21 cellular contexts compared by ENCODE assay signal in genomic region chr3:117660941-117661635, GRCh38.
DNase-seq lines count a peak whose midpoint lies in the region; ATAC-seq and TF ChIP-seq lines count a peak whose summit lies in the region.
"Had no signal": no experiment of that assay in that cellular context is flagged by ENCODE, and none has a peak within 500 bp of the region (broad histone marks: within the 10 kb centered on the region; RNA-seq: fewer than 3 reads in every experiment).

No MANE protein-coding gene starts in this region.

- ATAC-seq in WTC11 (peak; percentile 56), GM21529 (IDR thresholded peaks at IDR 0.05; ENCODE audit: unreplicated experiment) (no peak), HG03439 (IDR thresholded peaks at IDR 0.05; ENCODE audit: unreplicated experiment) (no peak), GM21576 (IDR thresholded peaks at IDR 0.05; ENCODE audit: unreplicated experiment) (no peak)
- ATAC-seq: HepG2, lower lobe of right lung had no signal

- no peaks in the 10 kb centered on the region for H3K36me3 Mint-ChIP-seq in WTC11
- H3K36me3 Mint-ChIP-seq: CD4-positive, alpha-beta memory T cell; immature natural killer cell; naive B cell had no signal

- DNase-seq in HS-27A (ENCODE audit: low read depth) (peak; percentile 41), WTC11 (ENCODE audit: low spot score) (no peak), fibroblast of the conjunctiva (ENCODE audit: low read depth) (peak; percentile 34), SW 1271 (lab: John Stamatoyannopoulos, UW) (no peak)
- DNase-seq: activated CD4-positive, alpha-beta T cell treated with anti-CD3 and anti-CD28 coated beads for 1 hour; activated effector memory CD4-positive, alpha-beta T cell treated with Interleukin-2 at 50 U/mL for 16 hours; amniotic stem cell; CD4-positive, alpha-beta memory T cell; cortex of kidney; DMS53; immature natural killer cell; lower lobe of right lung; naive B cell; NCI-H2029; NCI-H510A treated with DMSO at 0.1 percent for 48 hours; SHP77; small intestine had no signal

- H3K27me3 Mint-ChIP-seq in WTC11 (ENCODE audit: low read depth) = no peaks in the 10 kb centered on the region
- H3K27me3 Mint-ChIP-seq: CD4-positive, alpha-beta memory T cell; naive B cell had no signal

- H3K27ac Mint-ChIP-seq in WTC11 = no peak overlapping the region
- H3K27ac Mint-ChIP-seq: CD4-positive, alpha-beta memory T cell; immature natural killer cell; naive B cell had no signal

- H3K4me1 Mint-ChIP-seq in WTC11 = peaks cover 11% of the 10 kb centered on the region
- H3K4me1 Mint-ChIP-seq: CD4-positive, alpha-beta memory T cell; immature natural killer cell; naive B cell had no signal

- no peaks in the 10 kb centered on the region for H3K9me3 Mint-ChIP-seq in WTC11
- H3K9me3 Mint-ChIP-seq: naive B cell had no signal

- H3K4me3 Mint-ChIP-seq in WTC11 = no peak overlapping the region
- H3K4me3 Mint-ChIP-seq: CD4-positive, alpha-beta memory T cell; immature natural killer cell had no signal

- no peak for TF ChIP-seq CTCF in WTC11 (IDR thresholded peaks at IDR 0.05)

- CTCF ChIA-PET in WTC11 (lab: Charles Lee) = interaction anchor here (0.6 to 0.7 kb wide), 2 partner anchors 59 to 1910 kb away, joined by 3 read pairs; no protein-coding TSS in a partner anchor

- POLR2A ChIA-PET in WTC11 (lab: Charles Lee) = interaction anchor here (0.7 kb wide), 1 partner anchor 9 kb away, joined by 6 read pairs; no protein-coding TSS in a partner anchor

TF ChIP-seq in WTC11, 78 proteins besides CTCF, POLR2A, EP300 and RAD21 (continues in another document):
- TF ChIP-seq MAX (CRISPR knock-in tag; IDR thresholded peaks at IDR 0.05) = no peak
- TF ChIP-seq, protein P1, sequence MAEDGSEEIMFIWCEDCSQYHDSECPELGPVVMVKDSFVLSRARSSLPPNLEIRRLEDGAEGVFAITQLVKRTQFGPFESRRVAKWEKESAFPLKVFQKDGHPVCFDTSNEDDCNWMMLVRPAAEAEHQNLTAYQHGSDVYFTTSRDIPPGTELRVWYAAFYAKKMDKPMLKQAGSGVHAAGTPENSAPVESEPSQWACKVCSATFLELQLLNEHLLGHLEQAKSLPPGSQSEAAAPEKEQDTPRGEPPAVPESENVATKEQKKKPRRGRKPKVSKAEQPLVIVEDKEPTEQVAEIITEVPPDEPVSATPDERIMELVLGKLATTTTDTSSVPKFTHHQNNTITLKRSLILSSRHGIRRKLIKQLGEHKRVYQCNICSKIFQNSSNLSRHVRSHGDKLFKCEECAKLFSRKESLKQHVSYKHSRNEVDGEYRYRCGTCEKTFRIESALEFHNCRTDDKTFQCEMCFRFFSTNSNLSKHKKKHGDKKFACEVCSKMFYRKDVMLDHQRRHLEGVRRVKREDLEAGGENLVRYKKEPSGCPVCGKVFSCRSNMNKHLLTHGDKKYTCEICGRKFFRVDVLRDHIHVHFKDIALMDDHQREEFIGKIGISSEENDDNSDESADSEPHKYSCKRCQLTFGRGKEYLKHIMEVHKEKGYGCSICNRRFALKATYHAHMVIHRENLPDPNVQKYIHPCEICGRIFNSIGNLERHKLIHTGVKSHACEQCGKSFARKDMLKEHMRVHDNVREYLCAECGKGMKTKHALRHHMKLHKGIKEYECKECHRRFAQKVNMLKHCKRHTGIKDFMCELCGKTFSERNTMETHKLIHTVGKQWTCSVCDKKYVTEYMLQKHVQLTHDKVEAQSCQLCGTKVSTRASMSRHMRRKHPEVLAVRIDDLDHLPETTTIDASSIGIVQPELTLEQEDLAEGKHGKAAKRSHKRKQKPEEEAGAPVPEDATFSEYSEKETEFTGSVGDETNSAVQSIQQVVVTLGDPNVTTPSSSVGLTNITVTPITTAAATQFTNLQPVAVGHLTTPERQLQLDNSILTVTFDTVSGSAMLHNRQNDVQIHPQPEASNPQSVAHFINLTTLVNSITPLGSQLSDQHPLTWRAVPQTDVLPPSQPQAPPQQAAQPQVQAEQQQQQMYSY (CRISPR knock-in tag; IDR thresholded peaks at IDR 0.05) = no peak
- TF ChIP-seq SOX15 (CRISPR knock-in tag; IDR thresholded peaks at IDR 0.05) = no peak
- TF ChIP-seq ATF2 (CRISPR knock-in tag; IDR thresholded peaks at IDR 0.05; ENCODE audit: borderline replicate concordance, low read depth) = no peak
- no peak for TF ChIP-seq ZNF263 (CRISPR knock-in tag; IDR thresholded peaks at IDR 0.05; ENCODE audit: low read depth)
- no peak for TF ChIP-seq ZNF425 (CRISPR knock-in tag; conservative IDR thresholded peaks at IDR 0.05)
- TF ChIP-seq, protein P2, sequence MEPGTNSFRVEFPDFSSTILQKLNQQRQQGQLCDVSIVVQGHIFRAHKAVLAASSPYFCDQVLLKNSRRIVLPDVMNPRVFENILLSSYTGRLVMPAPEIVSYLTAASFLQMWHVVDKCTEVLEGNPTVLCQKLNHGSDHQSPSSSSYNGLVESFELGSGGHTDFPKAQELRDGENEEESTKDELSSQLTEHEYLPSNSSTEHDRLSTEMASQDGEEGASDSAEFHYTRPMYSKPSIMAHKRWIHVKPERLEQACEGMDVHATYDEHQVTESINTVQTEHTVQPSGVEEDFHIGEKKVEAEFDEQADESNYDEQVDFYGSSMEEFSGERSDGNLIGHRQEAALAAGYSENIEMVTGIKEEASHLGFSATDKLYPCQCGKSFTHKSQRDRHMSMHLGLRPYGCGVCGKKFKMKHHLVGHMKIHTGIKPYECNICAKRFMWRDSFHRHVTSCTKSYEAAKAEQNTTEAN (CRISPR knock-in tag; IDR thresholded peaks at IDR 0.05) = no peak
- no peak for TF ChIP-seq AFF4 (CRISPR knock-in tag; IDR thresholded peaks at IDR 0.05; ENCODE audit: borderline replicate concordance)
- no peak for TF ChIP-seq TP53 (CRISPR knock-in tag; IDR thresholded peaks at IDR 0.05)
- TF ChIP-seq NFE2L1 (CRISPR knock-in tag; IDR thresholded peaks at IDR 0.05) = no peak
- no peak for TF ChIP-seq GTF2I (CRISPR knock-in tag; conservative IDR thresholded peaks at IDR 0.05)

Comparison
In these comparisons a context has a peak if more than half of its experiments do, and no peak if none do; other contexts are left out.
1. DNase-seq: peak in HS-27A (single experiment) and fibroblast of the conjunctiva (single experiment); none in WTC11 (single experiment) and SW 1271 (0 of 2).